30 cellular contexts compared by ENCODE assay signal in the genomic region with DNA sequence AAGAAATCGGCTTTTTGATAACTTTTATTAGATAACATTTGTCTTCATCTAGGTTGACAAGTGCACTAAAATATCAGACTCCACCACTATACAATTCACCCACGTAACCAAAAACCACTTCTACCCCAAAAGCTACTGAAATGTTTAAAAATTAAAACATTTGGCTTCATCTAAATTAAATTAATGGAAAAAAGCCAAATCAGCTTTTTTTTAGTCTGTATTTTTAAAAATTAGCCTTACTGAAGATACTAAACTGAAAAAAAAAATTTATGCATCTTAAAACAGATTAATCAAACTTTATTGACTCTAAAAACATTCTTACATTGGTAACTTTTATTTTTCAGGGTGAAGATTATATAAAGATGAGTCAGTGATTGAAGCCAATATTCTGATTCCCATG. TPM values are rescaled to one million over a fixed set of nuclear protein-coding genes. Genes with fewer than 3 reads are reported as not detected.
"Had no signal": no experiment of that assay in that cellular context is flagged by ENCODE, and none has a peak within 500 bp of the region (broad histone marks: within the 10 kb centered on the region; RNA-seq: fewer than 3 reads in every experiment).

No MANE protein-coding gene starts in this region.

- ATAC-seq: natural killer cell; psoas muscle; right cardiac atrium; sciatic nerve; stimulated activated memory B cell treated with anti-CD40 and anti-IgM and Interleukin-4, amounts not matched to agents 10 μg/mL and 1 μg/mL and 100 μg/mL, for 72 hours; stimulated activated naive CD8-positive, alpha-beta T cell treated with anti-CD3 and anti-CD28 coated beads, Interleukin-15, amount 100 ng/mL, for 72 hours; stimulated activated naive CD8-positive, alpha-beta T cell treated with anti-CD3 and anti-CD28 coated beads, Interleukin-15, Interleukin-2, amounts not matched to agents 100 U/mL and 50 U/mL, for 24 hours had no signal

- H3K9me3 ChIP-seq: ovary, psoas muscle, suprapubic skin, testis, vagina had no signal

- H3K4me1 ChIP-seq: parathyroid adenoma, psoas muscle, suprapubic skin, testis, transverse colon, upper lobe of left lung, vagina had no signal

- H3K27me3 ChIP-seq: neural progenitor cell, ovary, spleen, suprapubic skin, testis, tibial artery, transverse colon, upper lobe of left lung, vagina had no signal

- DNase-seq: natural killer cell; occipital lobe; ovary; posterior cingulate gyrus; psoas muscle; right cardiac atrium; spleen; stimulated activated CD4-positive, alpha-beta T cell treated with anti-CD3 and anti-CD28 coated beads, Interleukin-12 subunit alpha, Interleukin-12 subunit beta, amount 100 ng/mL, for 4 hours; stimulated activated CD4-positive, alpha-beta T cell treated with anti-CD3 and anti-CD28 coated beads, Interleukin-1b, Interleukin-23, amount 100 ng/mL, for 48 hours; stimulated activated CD4-positive, alpha-beta T cell treated with anti-CD3 and anti-CD28 coated beads, Interleukin-4, amount 100 ng/mL, for 1 hour; stimulated activated CD4-positive, alpha-beta T cell treated with anti-CD3 and anti-CD28 coated beads, Interleukin-4, amount 100 ng/mL, for 4 hours; stimulated activated CD8-positive, alpha-beta memory T cell treated with anti-CD3 and anti-CD28 coated beads, Interleukin-4, amount 100 ng/mL, for 48 hours; stimulated activated naive CD4-positive, alpha-beta T cell; stimulated activated naive CD8-positive, alpha-beta T cell treated with anti-CD3 and anti-CD28 coated beads, Interleukin-15, amount 100 ng/mL, for 72 hours; stimulated activated naive CD8-positive, alpha-beta T cell treated with anti-CD3 and anti-CD28 coated beads, Interleukin-15, Interleukin-2, amounts not matched to agents 100 U/mL and 50 U/mL, for 24 hours; substantia nigra; testis; tibial artery; transverse colon; upper lobe of left lung had no signal

- H3K4me2 ChIP-seq: neural progenitor cell, smooth muscle cell had no signal

- H3K36me3 ChIP-seq: ovary had no signal

- H3K79me2 ChIP-seq: parathyroid adenoma had no signal

- H3K27ac ChIP-seq: neural progenitor cell, ovary, parathyroid adenoma, psoas muscle, skin epidermis, spleen, suprapubic skin, testis, tibial artery, transverse colon, upper lobe of left lung, vagina had no signal

- H3K9ac ChIP-seq: neural progenitor cell, parathyroid adenoma had no signal

- FAIRE-seq: urothelium cell line had no signal

- H3K4me3 ChIP-seq: neural progenitor cell, ovary, psoas muscle, skin epidermis, smooth muscle cell, spleen, suprapubic skin, testis, tibial artery, transverse colon, upper lobe of left lung, vagina had no signal

- H2AFZ ChIP-seq: neural progenitor cell, parathyroid adenoma had no signal

RNA-seq across cellular contexts. Expression of a gene that starts 54.3 kb away (rescaled TPM):
- total RNA-seq: psoas muscle, transverse colon, upper lobe of left lung, ureter, vagina had no signal
